In the genomic region with DNA sequence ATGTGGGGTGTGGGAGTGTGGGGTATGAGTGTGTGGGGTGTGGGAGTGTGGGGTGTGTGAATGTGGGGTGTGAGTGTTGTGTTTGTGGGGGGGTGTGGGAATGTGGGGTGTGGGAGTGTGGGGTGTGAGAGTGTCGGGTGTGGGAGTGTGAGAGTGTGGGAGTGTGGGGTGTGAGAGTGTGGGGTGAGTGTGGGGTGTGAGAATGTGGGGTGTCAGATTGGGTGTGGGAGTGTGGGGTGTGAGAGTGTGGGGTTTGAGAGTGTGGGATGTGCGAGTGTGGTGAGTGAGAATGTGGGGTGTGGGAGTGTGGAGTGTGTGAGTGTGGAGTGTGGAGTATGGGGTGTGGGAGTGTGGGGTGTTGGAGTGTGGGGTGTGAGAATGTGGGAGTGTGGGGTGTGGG, we compare ENCODE assay signal across 33 cellular contexts. TPM values are rescaled to one million over a fixed set of nuclear protein-coding genes. Genes with fewer than 3 reads are reported as not detected.
"Had no signal": no experiment of that assay in that cellular context is flagged by ENCODE, and none has a peak within 500 bp of the region (broad histone marks: within the 10 kb centered on the region; RNA-seq: fewer than 3 reads in every experiment).

No MANE protein-coding gene starts in this region.

- H3K27ac ChIP-seq: ascending aorta, cardiac muscle cell, VCaP had no signal

- H3K4me3 ChIP-seq: ascending aorta, cardiac muscle cell had no signal

- ATAC-seq: activated CD8-positive, alpha-beta T cell treated with anti-CD3 and anti-CD28 coated beads for 36 hours; activated naive CD8-positive, alpha-beta T cell treated with anti-CD3 and anti-CD28 coated beads, Interleukin-2, amount 50 U/mL, for 24 hours; activated T-cell treated with anti-CD3 and anti-CD28 coated beads, Interleukin-2, amount 50 U/mL, for 4 hours; activated T-cell treated with anti-CD3 and anti-CD28 coated beads, Interleukin-2, amount 50 U/mL, for 72 hours; activated T-helper 17 cell treated with anti-CD3 and anti-CD28 coated beads, Interleukin-2, amount 50 U/mL, for 72 hours had no signal

- FAIRE-seq: bronchial epithelial cell, TTC549 had no signal

- H3K4me1 ChIP-seq: ascending aorta had no signal

- DNase-seq: activated B cell treated with CpG ODN at 0.5 μM for 24 hours; activated CD4-positive, alpha-beta memory T cell treated with anti-CD3 and anti-CD28 coated beads for 36 hours; activated CD4-positive, alpha-beta T cell treated with anti-CD3 and anti-CD28 coated beads for 4 hours; activated CD4-positive, alpha-beta T cell treated with anti-CD3 and anti-CD28 coated beads, Interleukin-2, amount 10 ng/mL, durations not matched to agents 24 days and 14 days; activated CD4-positive, alpha-beta T cell treated with anti-CD3 and anti-CD28 coated beads, Interleukin-2, amount 50 U/mL, for 1 hour; activated CD4-positive, alpha-beta T cell treated with anti-CD3 and anti-CD28 coated beads, Interleukin-2, amount 50 U/mL, for 4 hours; activated CD4-positive, CD25-positive, alpha-beta regulatory T cell treated with anti-CD3 and anti-CD28 coated beads, Interleukin-2, amount 50 U/mL, for 72 hours; activated CD8-positive, alpha-beta memory T cell treated with anti-CD3 and anti-CD28 coated beads, Interleukin-2, amount 50 U/mL, for 4 hours; activated CD8-positive, alpha-beta T cell treated with anti-CD3 and anti-CD28 coated beads for 36 hours; activated effector memory CD4-positive, alpha-beta T cell treated with anti-CD3 and anti-CD28 coated beads, Interleukin-2, amount 50 U/mL, for 16 hours; activated gamma-delta T cell treated with Interleukin-2 at 50 U/mL for 16 hours; activated naive CD4-positive, alpha-beta T cell; activated naive CD4-positive, alpha-beta T cell treated with anti-CD3 and anti-CD28 coated beads for 36 hours; activated naive CD8-positive, alpha-beta T cell treated with anti-CD3 and anti-CD28 coated beads, Interleukin-2, amount 10 ng/mL, durations not matched to agents 7 days and 5 days; activated naive CD8-positive, alpha-beta T cell treated with anti-CD3 and anti-CD28 coated beads, Interleukin-2, amount 50 U/mL, for 24 hours; activated T-cell treated with anti-CD3 and anti-CD28 coated beads for 4 hours; activated T-cell treated with anti-CD3 and anti-CD28 coated beads, Interleukin-2, amount 50 U/mL, for 1 hour; activated T-cell treated with anti-CD3 and anti-CD28 coated beads, Interleukin-2, amount 50 U/mL, for 4 hours; activated T-cell treated with anti-CD3 and anti-CD28 coated beads, Interleukin-2, amount 50 U/mL, for 72 hours; amygdala; anterior cingulate cortex; caudate nucleus; cerebellar nuclear complex; T-helper 2 cell; T-helper 9 cell had no signal

- H3K36me3 ChIP-seq: ascending aorta, cardiac muscle cell had no signal

- H3K9me3 ChIP-seq: ascending aorta had no signal

- H3K27me3 ChIP-seq: ascending aorta had no signal

RNA-seq across cellular contexts. Expression of a gene that starts 50.1 kb away (rescaled TPM):
- total RNA-seq: activated B cell treated with CpG ODN at 0.5 μM for 24 hours; activated CD4-positive, alpha-beta memory T cell treated with anti-CD3 and anti-CD28 coated beads for 36 hours; activated CD4-positive, alpha-beta T cell treated with anti-CD3 and anti-CD28 coated beads, Interleukin-2, amount 10 ng/mL, durations not matched to agents 24 days and 14 days; activated CD8-positive, alpha-beta memory T cell treated with anti-CD3 and anti-CD28 coated beads for 36 hours; activated CD8-positive, alpha-beta T cell treated with anti-CD3 and anti-CD28 coated beads for 36 hours; activated naive CD4-positive, alpha-beta T cell treated with anti-CD3 and anti-CD28 coated beads for 36 hours; activated naive CD8-positive, alpha-beta T cell treated with anti-CD3 and anti-CD28 coated beads, Interleukin-2, amount 10 ng/mL, durations not matched to agents 7 days and 5 days; activated T-cell treated with anti-CD3 and anti-CD28 coated beads, Interleukin-2, amount 50 U/mL, for 4 hours; activated T-cell treated with anti-CD3 and anti-CD28 coated beads, Interleukin-2, amount 50 U/mL, for 72 hours; activated T-helper 1 cell treated with anti-CD3 and anti-CD28 coated beads, Interleukin-12 subunit alpha, Interleukin-12 subunit beta, Interleukin-2, Interleukin-4 antibody, amounts not matched to agents 30 ng/mL and 10 ng/mL and 1 ng/mL, durations not matched to agents 14 hours and 24 hours and 36 hours; activated T-helper 17 cell treated with anti-CD3 and anti-CD28 coated beads, Interleukin-2, amount 50 U/mL, for 72 hours; ascending aorta; bronchial epithelial cell; cardiac muscle cell had no signal
- polyA plus RNA-seq: cardiac muscle cell had no signal
